ENCODE assay signal across 1 cellular context in the genomic region with DNA sequence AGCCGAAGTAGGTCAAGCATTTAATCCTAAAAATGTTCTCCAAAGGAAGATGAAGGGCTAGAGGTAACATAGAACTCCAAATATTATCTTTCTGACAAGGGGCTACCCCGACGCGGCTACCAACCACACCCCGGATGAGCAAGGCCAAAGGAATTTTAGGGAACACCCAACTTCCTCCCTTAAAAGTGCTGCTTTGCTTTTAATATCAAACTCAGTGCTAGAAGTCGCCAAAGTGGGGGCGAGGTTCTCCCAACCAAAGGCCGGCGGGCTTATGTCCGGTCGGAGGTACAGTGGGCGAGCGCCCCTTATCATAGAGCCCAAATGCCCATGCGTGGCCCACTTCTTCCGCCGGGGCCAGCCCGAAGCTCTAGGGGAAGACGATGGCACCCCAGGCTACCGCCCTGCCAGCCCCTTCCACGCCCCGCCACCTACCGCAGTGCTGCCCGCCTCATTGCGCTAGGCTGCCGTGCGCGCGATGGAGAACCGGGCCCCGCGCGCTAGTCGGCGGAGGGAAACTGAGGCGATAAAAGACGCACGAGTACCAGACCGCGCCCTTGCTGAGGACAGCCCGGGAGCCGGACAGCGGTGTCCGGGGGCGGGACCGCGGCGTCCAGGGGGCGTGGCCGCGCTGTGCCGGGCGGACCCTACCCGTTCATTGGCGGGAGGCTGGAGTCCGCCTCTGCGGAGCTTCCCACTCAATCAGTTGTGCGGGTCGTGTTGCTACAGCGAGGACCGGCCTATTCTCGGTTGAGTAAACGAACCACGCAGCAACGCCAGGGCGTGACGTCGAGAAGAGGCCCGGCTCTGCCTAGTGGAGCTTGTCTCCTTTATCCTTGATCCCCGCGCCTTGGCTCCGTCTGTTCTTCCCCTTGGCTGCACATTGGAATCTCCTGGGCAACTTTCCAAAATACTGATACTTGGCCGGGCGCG.
TF ChIP-seq lines count a peak whose summit lies in the region.

A gene with protein sequence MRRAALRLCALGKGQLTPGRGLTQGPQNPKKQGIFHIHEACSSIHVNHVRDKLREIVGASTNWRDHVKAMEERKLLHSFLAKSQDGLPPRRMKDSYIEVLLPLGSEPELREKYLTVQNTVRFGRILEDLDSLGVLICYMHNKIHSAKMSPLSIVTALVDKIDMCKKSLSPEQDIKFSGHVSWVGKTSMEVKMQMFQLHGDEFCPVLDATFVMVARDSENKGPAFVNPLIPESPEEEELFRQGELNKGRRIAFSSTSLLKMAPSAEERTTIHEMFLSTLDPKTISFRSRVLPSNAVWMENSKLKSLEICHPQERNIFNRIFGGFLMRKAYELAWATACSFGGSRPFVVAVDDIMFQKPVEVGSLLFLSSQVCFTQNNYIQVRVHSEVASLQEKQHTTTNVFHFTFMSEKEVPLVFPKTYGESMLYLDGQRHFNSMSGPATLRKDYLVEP (minus strand): TSS at position 584 of the 930 bp plus-strand sequence. CDS start 132 bp downstream, at position 452.

TF ChIP-seq in HepG2, 621 proteins besides CTCF, POLR2A, EP300 and RAD21 (continued from another document and continues in another):
- TF ChIP-seq, protein P1, sequence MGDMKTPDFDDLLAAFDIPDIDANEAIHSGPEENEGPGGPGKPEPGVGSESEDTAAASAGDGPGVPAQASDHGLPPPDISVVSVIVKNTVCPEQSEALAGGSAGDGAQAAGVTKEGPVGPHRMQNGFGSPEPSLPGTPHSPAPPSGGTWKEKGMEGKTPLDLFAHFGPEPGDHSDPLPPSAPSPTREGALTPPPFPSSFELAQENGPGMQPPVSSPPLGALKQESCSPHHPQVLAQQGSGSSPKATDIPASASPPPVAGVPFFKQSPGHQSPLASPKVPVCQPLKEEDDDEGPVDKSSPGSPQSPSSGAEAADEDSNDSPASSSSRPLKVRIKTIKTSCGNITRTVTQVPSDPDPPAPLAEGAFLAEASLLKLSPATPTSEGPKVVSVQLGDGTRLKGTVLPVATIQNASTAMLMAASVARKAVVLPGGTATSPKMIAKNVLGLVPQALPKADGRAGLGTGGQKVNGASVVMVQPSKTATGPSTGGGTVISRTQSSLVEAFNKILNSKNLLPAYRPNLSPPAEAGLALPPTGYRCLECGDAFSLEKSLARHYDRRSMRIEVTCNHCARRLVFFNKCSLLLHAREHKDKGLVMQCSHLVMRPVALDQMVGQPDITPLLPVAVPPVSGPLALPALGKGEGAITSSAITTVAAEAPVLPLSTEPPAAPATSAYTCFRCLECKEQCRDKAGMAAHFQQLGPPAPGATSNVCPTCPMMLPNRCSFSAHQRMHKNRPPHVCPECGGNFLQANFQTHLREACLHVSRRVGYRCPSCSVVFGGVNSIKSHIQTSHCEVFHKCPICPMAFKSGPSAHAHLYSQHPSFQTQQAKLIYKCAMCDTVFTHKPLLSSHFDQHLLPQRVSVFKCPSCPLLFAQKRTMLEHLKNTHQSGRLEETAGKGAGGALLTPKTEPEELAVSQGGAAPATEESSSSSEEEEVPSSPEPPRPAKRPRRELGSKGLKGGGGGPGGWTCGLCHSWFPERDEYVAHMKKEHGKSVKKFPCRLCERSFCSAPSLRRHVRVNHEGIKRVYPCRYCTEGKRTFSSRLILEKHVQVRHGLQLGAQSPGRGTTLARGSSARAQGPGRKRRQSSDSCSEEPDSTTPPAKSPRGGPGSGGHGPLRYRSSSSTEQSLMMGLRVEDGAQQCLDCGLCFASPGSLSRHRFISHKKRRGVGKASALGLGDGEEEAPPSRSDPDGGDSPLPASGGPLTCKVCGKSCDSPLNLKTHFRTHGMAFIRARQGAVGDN (CRISPR knock-in tag; IDR thresholded peaks at IDR 0.05) = peak; percentile 89
- TF ChIP-seq ZNF772 (CRISPR knock-in tag; IDR thresholded peaks at IDR 0.05) (no peak), ZNF562 (CRISPR knock-in tag; IDR thresholded peaks at IDR 0.05; ENCODE audit: borderline replicate concordance) (no peak), IKZF1 (IDR thresholded peaks at IDR 0.05) (no peak), ZNF607 (CRISPR knock-in tag; IDR thresholded peaks at IDR 0.05; ENCODE audit: borderline replicate concordance) (no peak), ZNF749 (CRISPR knock-in tag; IDR thresholded peaks at IDR 0.05; ENCODE audit: borderline replicate concordance) (no peak), POGZ (CRISPR knock-in tag; IDR thresholded peaks at IDR 0.05) (no peak), MED1 (CRISPR knock-in tag; IDR thresholded peaks at IDR 0.05) (peak; percentile 55), ZNF34 (CRISPR knock-in tag; IDR thresholded peaks at IDR 0.05; ENCODE audit: borderline replicate concordance) (no peak), AHR (CRISPR knock-in tag; IDR thresholded peaks at IDR 0.05) (no peak), ZNF101 (CRISPR knock-in tag; IDR thresholded peaks at IDR 0.05; ENCODE audit: borderline replicate concordance, low read depth) (no peak), POLR2AphosphoS5 (IDR thresholded peaks at IDR 0.05; ENCODE audit: low read depth, low read length) (peak; percentile 36; the same call in 1 of the 2 replicates), SPEN (CRISPR knock-in tag; IDR thresholded peaks at IDR 0.05; ENCODE audit: low read depth) (no peak), CAMTA2 (CRISPR knock-in tag; IDR thresholded peaks at IDR 0.05; ENCODE audit: borderline replicate concordance) (no peak), NR1H2 (CRISPR knock-in tag; IDR thresholded peaks at IDR 0.05; ENCODE audit: borderline replicate concordance, low read depth) (no peak), HOXA3 (CRISPR knock-in tag; IDR thresholded peaks at IDR 0.05) (peak; percentile 68), ZNF264 (CRISPR knock-in tag; IDR thresholded peaks at IDR 0.05) (no peak), SP5 (CRISPR knock-in tag; IDR thresholded peaks at IDR 0.05; ENCODE audit: borderline replicate concordance, low read depth) (no peak), PAWR (CRISPR knock-in tag; IDR thresholded peaks at IDR 0.05; ENCODE audit: borderline replicate concordance) (no peak)
- TF ChIP-seq, protein P2, sequence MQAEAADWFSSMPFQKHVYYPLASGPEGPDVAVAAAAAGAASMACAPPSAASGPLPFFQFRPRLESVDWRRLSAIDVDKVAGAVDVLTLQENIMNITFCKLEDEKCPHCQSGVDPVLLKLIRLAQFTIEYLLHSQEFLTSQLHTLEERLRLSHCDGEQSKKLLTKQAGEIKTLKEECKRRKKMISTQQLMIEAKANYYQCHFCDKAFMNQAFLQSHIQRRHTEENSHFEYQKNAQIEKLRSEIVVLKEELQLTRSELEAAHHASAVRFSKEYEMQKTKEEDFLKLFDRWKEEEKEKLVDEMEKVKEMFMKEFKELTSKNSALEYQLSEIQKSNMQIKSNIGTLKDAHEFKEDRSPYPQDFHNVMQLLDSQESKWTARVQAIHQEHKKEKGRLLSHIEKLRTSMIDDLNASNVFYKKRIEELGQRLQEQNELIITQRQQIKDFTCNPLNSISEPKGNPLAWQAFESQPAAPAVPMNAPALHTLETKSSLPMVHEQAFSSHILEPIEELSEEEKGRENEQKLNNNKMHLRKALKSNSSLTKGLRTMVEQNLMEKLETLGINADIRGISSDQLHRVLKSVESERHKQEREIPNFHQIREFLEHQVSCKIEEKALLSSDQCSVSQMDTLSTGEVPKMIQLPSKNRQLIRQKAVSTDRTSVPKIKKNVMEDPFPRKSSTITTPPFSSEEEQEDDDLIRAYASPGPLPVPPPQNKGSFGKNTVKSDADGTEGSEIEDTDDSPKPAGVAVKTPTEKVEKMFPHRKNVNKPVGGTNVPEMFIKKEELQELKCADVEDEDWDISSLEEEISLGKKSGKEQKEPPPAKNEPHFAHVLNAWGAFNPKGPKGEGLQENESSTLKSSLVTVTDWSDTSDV (CRISPR knock-in tag; IDR thresholded peaks at IDR 0.05) = no peak
- TF ChIP-seq, protein P3, sequence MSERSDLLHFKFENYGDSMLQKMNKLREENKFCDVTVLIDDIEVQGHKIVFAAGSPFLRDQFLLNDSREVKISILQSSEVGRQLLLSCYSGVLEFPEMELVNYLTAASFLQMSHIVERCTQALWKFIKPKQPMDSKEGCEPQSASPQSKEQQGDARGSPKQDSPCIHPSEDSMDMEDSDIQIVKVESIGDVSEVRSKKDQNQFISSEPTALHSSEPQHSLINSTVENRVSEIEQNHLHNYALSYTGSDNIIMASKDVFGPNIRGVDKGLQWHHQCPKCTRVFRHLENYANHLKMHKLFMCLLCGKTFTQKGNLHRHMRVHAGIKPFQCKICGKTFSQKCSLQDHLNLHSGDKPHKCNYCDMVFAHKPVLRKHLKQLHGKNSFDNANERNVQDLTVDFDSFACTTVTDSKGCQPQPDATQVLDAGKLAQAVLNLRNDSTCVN (CRISPR knock-in tag; IDR thresholded peaks at IDR 0.05; ENCODE audit: borderline replicate concordance) = no peak
- TF ChIP-seq, protein P4, sequence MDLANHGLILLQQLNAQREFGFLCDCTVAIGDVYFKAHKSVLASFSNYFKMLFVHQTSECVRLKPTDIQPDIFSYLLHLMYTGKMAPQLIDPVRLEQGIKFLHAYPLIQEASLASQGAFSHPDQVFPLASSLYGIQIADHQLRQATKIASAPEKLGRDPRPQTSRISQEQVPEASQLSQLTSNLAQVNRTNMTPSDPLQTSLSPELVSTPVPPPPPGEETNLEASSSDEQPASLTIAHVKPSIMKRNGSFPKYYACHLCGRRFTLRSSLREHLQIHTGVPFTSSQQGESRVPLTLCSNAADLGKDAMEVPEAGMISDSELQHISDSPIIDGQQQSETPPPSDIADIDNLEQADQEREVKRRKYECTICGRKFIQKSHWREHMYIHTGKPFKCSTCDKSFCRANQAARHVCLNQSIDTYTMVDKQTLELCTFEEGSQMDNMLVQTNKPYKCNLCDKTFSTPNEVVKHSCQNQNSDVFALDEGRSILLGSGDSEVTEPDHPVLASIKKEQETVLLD (CRISPR knock-in tag; IDR thresholded peaks at IDR 0.05; ENCODE audit: low read depth) = 0 out of 2 replicates have a peak, but pooled peaks have one; percentile 29
- TF ChIP-seq, protein P5, sequence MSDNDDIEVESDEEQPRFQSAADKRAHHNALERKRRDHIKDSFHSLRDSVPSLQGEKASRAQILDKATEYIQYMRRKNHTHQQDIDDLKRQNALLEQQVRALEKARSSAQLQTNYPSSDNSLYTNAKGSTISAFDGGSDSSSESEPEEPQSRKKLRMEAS (IDR thresholded peaks at IDR 0.05) = peak; percentile 57
- TF ChIP-seq, protein P6, sequence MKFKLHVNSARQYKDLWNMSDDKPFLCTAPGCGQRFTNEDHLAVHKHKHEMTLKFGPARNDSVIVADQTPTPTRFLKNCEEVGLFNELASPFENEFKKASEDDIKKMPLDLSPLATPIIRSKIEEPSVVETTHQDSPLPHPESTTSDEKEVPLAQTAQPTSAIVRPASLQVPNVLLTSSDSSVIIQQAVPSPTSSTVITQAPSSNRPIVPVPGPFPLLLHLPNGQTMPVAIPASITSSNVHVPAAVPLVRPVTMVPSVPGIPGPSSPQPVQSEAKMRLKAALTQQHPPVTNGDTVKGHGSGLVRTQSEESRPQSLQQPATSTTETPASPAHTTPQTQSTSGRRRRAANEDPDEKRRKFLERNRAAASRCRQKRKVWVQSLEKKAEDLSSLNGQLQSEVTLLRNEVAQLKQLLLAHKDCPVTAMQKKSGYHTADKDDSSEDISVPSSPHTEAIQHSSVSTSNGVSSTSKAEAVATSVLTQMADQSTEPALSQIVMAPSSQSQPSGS (CRISPR knock-in tag; IDR thresholded peaks at IDR 0.05) = no peak
- TF ChIP-seq, protein P7, sequence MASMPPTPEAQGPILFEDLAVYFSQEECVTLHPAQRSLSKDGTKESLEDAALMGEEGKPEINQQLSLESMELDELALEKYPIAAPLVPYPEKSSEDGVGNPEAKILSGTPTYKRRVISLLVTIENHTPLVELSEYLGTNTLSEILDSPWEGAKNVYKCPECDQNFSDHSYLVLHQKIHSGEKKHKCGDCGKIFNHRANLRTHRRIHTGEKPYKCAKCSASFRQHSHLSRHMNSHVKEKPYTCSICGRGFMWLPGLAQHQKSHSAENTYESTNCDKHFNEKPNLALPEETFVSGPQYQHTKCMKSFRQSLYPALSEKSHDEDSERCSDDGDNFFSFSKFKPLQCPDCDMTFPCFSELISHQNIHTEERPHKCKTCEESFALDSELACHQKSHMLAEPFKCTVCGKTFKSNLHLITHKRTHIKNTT (CRISPR knock-in tag; IDR thresholded peaks at IDR 0.05) = no peak
- TF ChIP-seq, protein P8, sequence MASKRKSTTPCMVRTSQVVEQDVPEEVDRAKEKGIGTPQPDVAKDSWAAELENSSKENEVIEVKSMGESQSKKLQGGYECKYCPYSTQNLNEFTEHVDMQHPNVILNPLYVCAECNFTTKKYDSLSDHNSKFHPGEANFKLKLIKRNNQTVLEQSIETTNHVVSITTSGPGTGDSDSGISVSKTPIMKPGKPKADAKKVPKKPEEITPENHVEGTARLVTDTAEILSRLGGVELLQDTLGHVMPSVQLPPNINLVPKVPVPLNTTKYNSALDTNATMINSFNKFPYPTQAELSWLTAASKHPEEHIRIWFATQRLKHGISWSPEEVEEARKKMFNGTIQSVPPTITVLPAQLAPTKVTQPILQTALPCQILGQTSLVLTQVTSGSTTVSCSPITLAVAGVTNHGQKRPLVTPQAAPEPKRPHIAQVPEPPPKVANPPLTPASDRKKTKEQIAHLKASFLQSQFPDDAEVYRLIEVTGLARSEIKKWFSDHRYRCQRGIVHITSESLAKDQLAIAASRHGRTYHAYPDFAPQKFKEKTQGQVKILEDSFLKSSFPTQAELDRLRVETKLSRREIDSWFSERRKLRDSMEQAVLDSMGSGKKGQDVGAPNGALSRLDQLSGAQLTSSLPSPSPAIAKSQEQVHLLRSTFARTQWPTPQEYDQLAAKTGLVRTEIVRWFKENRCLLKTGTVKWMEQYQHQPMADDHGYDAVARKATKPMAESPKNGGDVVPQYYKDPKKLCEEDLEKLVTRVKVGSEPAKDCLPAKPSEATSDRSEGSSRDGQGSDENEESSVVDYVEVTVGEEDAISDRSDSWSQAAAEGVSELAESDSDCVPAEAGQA (IDR thresholded peaks at IDR 0.05; ENCODE audit: low read depth) = peak; percentile 12; the same call in 1 of the 2 replicates
- TF ChIP-seq, protein P8 (CRISPR knock-in tag; IDR thresholded peaks at IDR 0.05; ENCODE audit: borderline replicate concordance) = no peak
- TF ChIP-seq, protein P9, sequence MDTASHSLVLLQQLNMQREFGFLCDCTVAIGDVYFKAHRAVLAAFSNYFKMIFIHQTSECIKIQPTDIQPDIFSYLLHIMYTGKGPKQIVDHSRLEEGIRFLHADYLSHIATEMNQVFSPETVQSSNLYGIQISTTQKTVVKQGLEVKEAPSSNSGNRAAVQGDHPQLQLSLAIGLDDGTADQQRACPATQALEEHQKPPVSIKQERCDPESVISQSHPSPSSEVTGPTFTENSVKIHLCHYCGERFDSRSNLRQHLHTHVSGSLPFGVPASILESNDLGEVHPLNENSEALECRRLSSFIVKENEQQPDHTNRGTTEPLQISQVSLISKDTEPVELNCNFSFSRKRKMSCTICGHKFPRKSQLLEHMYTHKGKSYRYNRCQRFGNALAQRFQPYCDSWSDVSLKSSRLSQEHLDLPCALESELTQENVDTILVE (CRISPR knock-in tag; IDR thresholded peaks at IDR 0.05) = no peak
